Comparison of ENCODE assay signal across 21 cellular contexts in the genomic region with DNA sequence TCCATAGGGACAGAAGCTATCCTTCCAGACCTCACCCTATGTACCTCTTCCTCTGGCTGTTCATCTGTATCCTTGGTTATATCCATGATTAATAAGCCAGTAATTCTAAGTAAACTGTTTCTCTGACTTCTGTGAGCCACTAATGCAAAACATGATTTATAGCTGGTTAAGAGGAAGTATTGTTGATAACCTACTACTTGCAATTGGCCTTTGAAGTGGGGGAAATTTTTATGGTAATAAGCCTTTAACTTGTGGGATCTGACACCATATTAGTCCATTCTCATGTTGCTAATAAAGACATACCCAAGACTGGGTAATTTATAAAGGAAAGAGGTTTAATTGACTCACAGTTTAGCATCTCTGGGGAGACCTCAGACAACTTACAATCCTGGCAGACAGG. TPM values are rescaled to one million over a fixed set of nuclear protein-coding genes. Genes with fewer than 3 reads are reported as not detected.
DNase-seq lines count a peak whose midpoint lies in the region; ATAC-seq and TF ChIP-seq lines count a peak whose summit lies in the region.
"Had no signal": no experiment of that assay in that cellular context is flagged by ENCODE, and none has a peak within 500 bp of the region (broad histone marks: within the 10 kb centered on the region; RNA-seq: fewer than 3 reads in every experiment).

No MANE protein-coding gene starts in this region.

- no peaks in the 10 kb centered on the region for H3K4me1 ChIP-seq in tibial nerve
- H3K4me1 ChIP-seq in heart right ventricle: peaks cover 0 to 10% (median 0%) of the 10 kb centered on the region in 9 donors
- H3K4me1 ChIP-seq: tibial artery had no signal

- peaks cover 20% of the 10 kb centered on the region for H3K9me3 Mint-ChIP-seq in T-helper 1 cell treated with Interleukin-12 subunit alpha and Interleukin-12 subunit beta and Interleukin-4 antibody, amounts not matched to agents 30 μg/mL and 1 μg/mL, for 36 hours
- no peaks in the 10 kb centered on the region for H3K9me3 Mint-ChIP-seq in CD4-positive, alpha-beta T cell
- peaks cover 2% of the 10 kb centered on the region for H3K9me3 Mint-ChIP-seq in activated CD8-positive, alpha-beta T cell treated with anti-CD3 and anti-CD28 coated beads for 36 hours
- H3K9me3 Mint-ChIP-seq in memory B cell: no peaks in the 10 kb centered on the region

- TF ChIP-seq EP300 in tibial nerve (IDR thresholded peaks at IDR 0.05): no peak

- no peak for DNase-seq in T-helper 1 cell
- no peak for DNase-seq in CD4-positive, alpha-beta T cell
- no peak for DNase-seq in activated CD8-positive, alpha-beta T cell treated with anti-CD3 and anti-CD28 coated beads for 36 hours
- no peak for DNase-seq in memory B cell (ENCODE audit: low spot score in 2 of 2)
- no peak for DNase-seq in COLO829 (ENCODE audit: low spot score)
- DNase-seq in tibial nerve (ENCODE audit: low spot score in 2 of 2): no peak
- no peak for DNase-seq in heart right ventricle
- DNase-seq: cortex of kidney, foreskin fibroblast, midbrain, NCI-H1092 treated with DMSO at 0.1 percent for 48 hours, NCI-H2081 treated with DMSO at 0.1 percent for 48 hours, NCI-H524, SHP77 treated with DMSO at 0.1 percent for 48 hours, T-helper 9 cell, tibial artery had no signal

- no peaks in the 10 kb centered on the region for H3K27me3 ChIP-seq in CD4-positive, alpha-beta T cell (ENCODE audit: control insufficient read depth, insufficient read depth, low read length)
- no peaks in the 10 kb centered on the region for H3K27me3 ChIP-seq in tibial nerve
- no peaks in the 10 kb centered on the region for H3K27me3 ChIP-seq in heart right ventricle
- H3K27me3 ChIP-seq: tibial artery had no signal

- peaks cover 3% of the 10 kb centered on the region for H3K27me3 Mint-ChIP-seq in T-helper 1 cell treated with Interleukin-12 subunit alpha and Interleukin-12 subunit beta and Interleukin-4 antibody, amounts not matched to agents 30 μg/mL and 1 μg/mL, for 36 hours (ENCODE audit: low read depth)
- H3K27me3 Mint-ChIP-seq in CD4-positive, alpha-beta T cell: no peaks in the 10 kb centered on the region
- no peaks in the 10 kb centered on the region for H3K27me3 Mint-ChIP-seq in activated CD8-positive, alpha-beta T cell treated with anti-CD3 and anti-CD28 coated beads for 36 hours
- H3K27me3 Mint-ChIP-seq in memory B cell: no peaks in the 10 kb centered on the region

- POLR2A ChIA-PET in CD4-positive, alpha-beta T cell (lab: Charles Lee): interaction anchor here (1.0 kb wide), 1 partner anchor 40 kb away, joined by 3 read pairs; no protein-coding TSS in a partner anchor
- POLR2A ChIA-PET in activated CD8-positive, alpha-beta T cell treated with anti-CD3 and anti-CD28 coated beads for 36 hours (lab: Charles Lee): interaction anchor here (1.0 kb wide), 1 partner anchor 32 kb away, joined by 5 read pairs; no protein-coding TSS in a partner anchor

- H3K4me3 ChIP-seq in tibial nerve (no peak overlapping the region), heart right ventricle (no peak overlapping the region)
- H3K4me3 ChIP-seq: K562, tibial artery had no signal

- peaks cover 11% of the 10 kb centered on the region for H3K36me3 Mint-ChIP-seq in T-helper 1 cell treated with Interleukin-12 subunit alpha and Interleukin-12 subunit beta and Interleukin-4 antibody, amounts not matched to agents 30 μg/mL and 1 μg/mL, for 36 hours (ENCODE audit: low read depth)
- no peaks in the 10 kb centered on the region for H3K36me3 Mint-ChIP-seq in CD4-positive, alpha-beta T cell (ENCODE audit: low read depth)
- no peaks in the 10 kb centered on the region for H3K36me3 Mint-ChIP-seq in activated CD8-positive, alpha-beta T cell treated with anti-CD3 and anti-CD28 coated beads for 36 hours (ENCODE audit: low read depth)
- H3K36me3 Mint-ChIP-seq in memory B cell: peaks cover 2% of the 10 kb centered on the region

- intact Hi-C loops in CD4-positive, alpha-beta T cell (cut with DNase I, micrococcal nuclease): no loop called here
- intact Hi-C loops in activated CD8-positive, alpha-beta T cell treated with anti-CD3 and anti-CD28 coated beads for 36 hours (cut with micrococcal nuclease): loop anchor here (10.0 kb wide), 2 partner anchors 172 to 262 kb away; no protein-coding TSS in a partner anchor
- intact Hi-C loops in heart right ventricle (cut with DNase I): no loop called here

- no peak for TF ChIP-seq POLR2A in tibial nerve (IDR thresholded peaks at IDR 0.05)

- ATAC-seq in CD4-positive, alpha-beta T cell (ENCODE audit: poor library complexity): no peak
- ATAC-seq in activated CD8-positive, alpha-beta T cell treated with anti-CD3 and anti-CD28 coated beads for 36 hours: no peak
- ATAC-seq in memory B cell (ENCODE audit: low read depth) (peak; percentile 53), heart right ventricle (no peak)
- ATAC-seq: K562 had no signal

- CTCF ChIA-PET in CD4-positive, alpha-beta T cell (lab: Charles Lee): interaction anchor here (1.1 kb wide), 1 partner anchor 14 kb away, joined by 4 read pairs; no protein-coding TSS in a partner anchor
- CTCF ChIA-PET in activated CD8-positive, alpha-beta T cell treated with anti-CD3 and anti-CD28 coated beads for 36 hours (lab: Charles Lee): interaction anchor here (1.1 to 1.4 kb wide), 2 partner anchors 18 to 22 kb away, joined by 3 read pairs; a partner anchor contains a TSS

- H3K9me3 ChIP-seq in CD4-positive, alpha-beta T cell (ENCODE audit: control insufficient read depth, low read length): no peaks in the 10 kb centered on the region
- H3K9me3 ChIP-seq in tibial nerve (no peaks in the 10 kb centered on the region), heart right ventricle (no peaks in the 10 kb centered on the region)
- H3K9me3 ChIP-seq: tibial artery had no signal

- no peaks in the 10 kb centered on the region for H3K36me3 ChIP-seq in tibial nerve
- H3K36me3 ChIP-seq in heart right ventricle: no peaks in the 10 kb centered on the region
- H3K36me3 ChIP-seq: tibial artery had no signal

- H3K27ac ChIP-seq in CD4-positive, alpha-beta T cell (ENCODE audit: low read depth, low read length): peak overlapping the region; percentile 51
- no peak overlapping the region for H3K27ac ChIP-seq in tibial nerve
- H3K27ac ChIP-seq in heart right ventricle: peak overlapping the region in 1 of 10 donors; percentile 61
- H3K27ac ChIP-seq: C4-2B, tibial artery had no signal

- H3K4me3 Mint-ChIP-seq in T-helper 1 cell treated with Interleukin-12 subunit alpha and Interleukin-12 subunit beta and Interleukin-4 antibody, amounts not matched to agents 30 μg/mL and 1 μg/mL, for 36 hours: peak overlapping the region; percentile 46
- H3K4me3 Mint-ChIP-seq in CD4-positive, alpha-beta T cell: peak overlapping the region; percentile 70
- H3K4me3 Mint-ChIP-seq in activated CD8-positive, alpha-beta T cell treated with anti-CD3 and anti-CD28 coated beads for 36 hours: peak overlapping the region; percentile 14
- peak overlapping the region; percentile 69 for H3K4me3 Mint-ChIP-seq in memory B cell

- TF ChIP-seq CTCF in CD4-positive, alpha-beta T cell (IDR thresholded peaks at IDR 0.05): no peak
- no peak for TF ChIP-seq CTCF in activated CD8-positive, alpha-beta T cell treated with anti-CD3 and anti-CD28 coated beads for 36 hours (IDR thresholded peaks at IDR 0.05)
- TF ChIP-seq CTCF in tibial nerve (IDR thresholded peaks at IDR 0.05): no peak
- TF ChIP-seq CTCF in heart right ventricle (IDR thresholded peaks at IDR 0.05): no peak

- peak overlapping the region; percentile 71 for H3K27ac Mint-ChIP-seq in T-helper 1 cell treated with Interleukin-12 subunit alpha and Interleukin-12 subunit beta and Interleukin-4 antibody, amounts not matched to agents 30 μg/mL and 1 μg/mL, for 36 hours
- H3K27ac Mint-ChIP-seq in CD4-positive, alpha-beta T cell: peak overlapping the region; percentile 80
- H3K27ac Mint-ChIP-seq in activated CD8-positive, alpha-beta T cell treated with anti-CD3 and anti-CD28 coated beads for 36 hours: peak overlapping the region; percentile 84
- H3K27ac Mint-ChIP-seq in memory B cell: peak overlapping the region; percentile 89

- peaks cover 36% of the 10 kb centered on the region for H3K4me1 Mint-ChIP-seq in T-helper 1 cell treated with Interleukin-12 subunit alpha and Interleukin-12 subunit beta and Interleukin-4 antibody, amounts not matched to agents 30 μg/mL and 1 μg/mL, for 36 hours (ENCODE audit: low read depth)
- H3K4me1 Mint-ChIP-seq in CD4-positive, alpha-beta T cell (ENCODE audit: low read depth): peaks cover 38% of the 10 kb centered on the region
- peaks cover 38% of the 10 kb centered on the region for H3K4me1 Mint-ChIP-seq in activated CD8-positive, alpha-beta T cell treated with anti-CD3 and anti-CD28 coated beads for 36 hours (ENCODE audit: low read depth)
- H3K4me1 Mint-ChIP-seq in memory B cell: peaks cover 30% of the 10 kb centered on the region

RNA-seq across cellular contexts. Expression of a gene that starts 21.9 kb away (rescaled TPM):
- total RNA-seq in CD4-positive, alpha-beta T cell: not detected
- total RNA-seq in activated CD8-positive, alpha-beta T cell treated with anti-CD3 and anti-CD28 coated beads for 36 hours: not detected
- total RNA-seq in tibial nerve (1 to 10 TPM in 3 of 4 donors, not detected in 1; 1.7 to 2.3 (median 2.2) TPM), heart right ventricle (under 1 TPM in 4 of 10 donors, not detected in 6; 0.30 to 0.46 (median 0.37) TPM)
- under 1 TPM; 0.06 to 0.22 TPM for polyA plus RNA-seq in heart right ventricle
- total RNA-seq: A172, K562, renal cortical epithelial cell had no signal
- polyA plus RNA-seq: K562 had no signal

Comparison
In these comparisons a context has a peak if more than half of its experiments do, and no peak if none do; other contexts are left out.
1. H3K4me3 Mint-ChIP-seq: peak in every context shown above with its lines; median percentile 70 in CD4-positive, alpha-beta T cell; 69 in memory B cell; 46 in T-helper 1 cell treated with Interleukin-12 subunit alpha and Interleukin-12 subunit beta and Interleukin-4 antibody, amounts not matched to agents 30 μg/mL and 1 μg/mL, for 36 hours; 14 in activated CD8-positive, alpha-beta T cell treated with anti-CD3 and anti-CD28 coated beads for 36 hours.